1 cellular context compared by ENCODE assay signal in the genomic region with DNA sequence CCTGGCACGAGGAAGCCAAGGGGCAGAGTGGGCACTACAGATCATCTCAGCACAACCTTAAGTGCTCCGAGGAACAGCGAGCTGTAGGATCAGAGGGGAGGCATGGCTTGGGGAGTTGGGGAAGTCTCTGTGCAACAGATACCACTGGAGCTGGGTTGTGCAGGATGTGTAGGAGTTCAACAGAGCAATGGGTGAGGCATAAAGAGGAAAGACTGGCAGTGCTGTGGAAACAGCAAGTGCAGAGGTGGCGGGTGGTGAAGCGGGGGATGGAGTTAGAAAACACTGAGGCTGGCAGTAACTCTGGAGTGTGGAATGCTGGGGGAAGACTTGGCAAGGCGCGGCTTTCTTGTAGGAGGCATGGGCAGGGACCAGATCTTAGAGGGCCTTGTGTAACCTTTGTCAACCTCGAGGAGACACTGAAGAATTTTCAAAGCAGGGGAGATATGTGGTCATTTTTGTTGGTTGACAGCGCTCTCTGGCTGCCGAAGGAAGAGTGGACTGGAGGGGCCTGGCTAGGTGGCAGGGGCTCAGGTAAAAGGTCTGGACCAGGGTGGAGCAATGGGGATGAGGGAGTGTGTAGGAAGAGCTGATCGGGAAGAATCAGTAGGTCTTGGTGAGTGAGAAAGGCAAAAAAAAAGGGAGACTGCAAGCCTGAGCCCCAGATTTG.
TF ChIP-seq lines count a peak whose summit lies in the region.

No MANE protein-coding gene starts in this region.

TF ChIP-seq in GM23338, 12 proteins besides CTCF, POLR2A, EP300 and RAD21 (continued from another document):
- TF ChIP-seq, protein P1, sequence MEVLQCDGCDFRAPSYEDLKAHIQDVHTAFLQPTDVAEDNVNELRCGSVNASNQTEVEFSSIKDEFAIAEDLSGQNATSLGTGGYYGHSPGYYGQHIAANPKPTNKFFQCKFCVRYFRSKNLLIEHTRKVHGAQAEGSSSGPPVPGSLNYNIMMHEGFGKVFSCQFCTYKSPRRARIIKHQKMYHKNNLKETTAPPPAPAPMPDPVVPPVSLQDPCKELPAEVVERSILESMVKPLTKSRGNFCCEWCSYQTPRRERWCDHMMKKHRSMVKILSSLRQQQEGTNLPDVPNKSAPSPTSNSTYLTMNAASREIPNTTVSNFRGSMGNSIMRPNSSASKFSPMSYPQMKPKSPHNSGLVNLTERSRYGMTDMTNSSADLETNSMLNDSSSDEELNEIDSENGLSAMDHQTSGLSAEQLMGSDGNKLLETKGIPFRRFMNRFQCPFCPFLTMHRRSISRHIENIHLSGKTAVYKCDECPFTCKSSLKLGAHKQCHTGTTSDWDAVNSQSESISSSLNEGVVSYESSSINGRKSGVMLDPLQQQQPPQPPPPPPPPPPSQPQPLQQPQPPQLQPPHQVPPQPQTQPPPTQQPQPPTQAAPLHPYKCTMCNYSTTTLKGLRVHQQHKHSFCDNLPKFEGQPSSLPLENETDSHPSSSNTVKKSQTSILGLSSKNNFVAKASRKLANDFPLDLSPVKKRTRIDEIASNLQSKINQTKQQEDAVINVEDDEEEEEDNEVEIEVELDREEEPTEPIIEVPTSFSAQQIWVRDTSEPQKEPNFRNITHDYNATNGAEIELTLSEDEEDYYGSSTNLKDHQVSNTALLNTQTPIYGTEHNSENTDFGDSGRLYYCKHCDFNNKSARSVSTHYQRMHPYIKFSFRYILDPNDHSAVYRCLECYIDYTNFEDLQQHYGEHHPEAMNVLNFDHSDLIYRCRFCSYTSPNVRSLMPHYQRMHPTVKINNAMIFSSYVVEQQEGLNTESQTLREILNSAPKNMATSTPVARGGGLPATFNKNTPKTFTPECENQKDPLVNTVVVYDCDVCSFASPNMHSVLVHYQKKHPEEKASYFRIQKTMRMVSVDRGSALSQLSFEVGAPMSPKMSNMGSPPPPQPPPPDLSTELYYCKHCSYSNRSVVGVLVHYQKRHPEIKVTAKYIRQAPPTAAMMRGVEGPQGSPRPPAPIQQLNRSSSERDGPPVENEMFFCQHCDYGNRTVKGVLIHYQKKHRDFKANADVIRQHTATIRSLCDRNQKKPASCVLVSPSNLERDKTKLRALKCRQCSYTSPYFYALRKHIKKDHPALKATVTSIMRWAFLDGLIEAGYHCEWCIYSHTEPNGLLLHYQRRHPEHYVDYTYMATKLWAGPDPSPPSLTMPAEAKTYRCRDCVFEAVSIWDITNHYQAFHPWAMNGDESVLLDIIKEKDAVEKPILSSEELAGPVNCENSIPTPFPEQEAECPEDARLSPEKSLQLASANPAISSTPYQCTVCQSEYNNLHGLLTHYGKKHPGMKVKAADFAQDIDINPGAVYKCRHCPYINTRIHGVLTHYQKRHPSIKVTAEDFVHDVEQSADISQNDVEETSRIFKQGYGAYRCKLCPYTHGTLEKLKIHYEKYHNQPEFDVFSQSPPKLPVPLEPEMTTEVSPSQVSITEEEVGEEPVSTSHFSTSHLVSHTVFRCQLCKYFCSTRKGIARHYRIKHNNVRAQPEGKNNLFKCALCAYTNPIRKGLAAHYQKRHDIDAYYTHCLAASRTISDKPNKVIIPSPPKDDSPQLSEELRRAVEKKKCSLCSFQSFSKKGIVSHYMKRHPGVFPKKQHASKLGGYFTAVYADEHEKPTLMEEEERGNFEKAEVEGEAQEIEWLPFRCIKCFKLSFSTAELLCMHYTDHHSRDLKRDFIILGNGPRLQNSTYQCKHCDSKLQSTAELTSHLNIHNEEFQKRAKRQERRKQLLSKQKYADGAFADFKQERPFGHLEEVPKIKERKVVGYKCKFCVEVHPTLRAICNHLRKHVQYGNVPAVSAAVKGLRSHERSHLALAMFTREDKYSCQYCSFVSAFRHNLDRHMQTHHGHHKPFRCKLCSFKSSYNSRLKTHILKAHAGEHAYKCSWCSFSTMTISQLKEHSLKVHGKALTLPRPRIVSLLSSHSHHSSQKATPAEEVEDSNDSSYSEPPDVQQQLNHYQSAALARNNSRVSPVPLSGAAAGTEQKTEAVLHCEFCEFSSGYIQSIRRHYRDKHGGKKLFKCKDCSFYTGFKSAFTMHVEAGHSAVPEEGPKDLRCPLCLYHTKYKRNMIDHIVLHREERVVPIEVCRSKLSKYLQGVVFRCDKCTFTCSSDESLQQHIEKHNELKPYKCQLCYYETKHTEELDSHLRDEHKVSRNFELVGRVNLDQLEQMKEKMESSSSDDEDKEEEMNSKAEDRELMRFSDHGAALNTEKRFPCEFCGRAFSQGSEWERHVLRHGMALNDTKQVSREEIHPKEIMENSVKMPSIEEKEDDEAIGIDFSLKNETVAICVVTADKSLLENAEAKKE (CRISPR knock-in tag; IDR thresholded peaks at IDR 0.05), result no peak
- no peak for TF ChIP-seq POLR2AphosphoS5 (IDR thresholded peaks at IDR 0.05; ENCODE audit: low read depth)
- TF ChIP-seq, protein P2, sequence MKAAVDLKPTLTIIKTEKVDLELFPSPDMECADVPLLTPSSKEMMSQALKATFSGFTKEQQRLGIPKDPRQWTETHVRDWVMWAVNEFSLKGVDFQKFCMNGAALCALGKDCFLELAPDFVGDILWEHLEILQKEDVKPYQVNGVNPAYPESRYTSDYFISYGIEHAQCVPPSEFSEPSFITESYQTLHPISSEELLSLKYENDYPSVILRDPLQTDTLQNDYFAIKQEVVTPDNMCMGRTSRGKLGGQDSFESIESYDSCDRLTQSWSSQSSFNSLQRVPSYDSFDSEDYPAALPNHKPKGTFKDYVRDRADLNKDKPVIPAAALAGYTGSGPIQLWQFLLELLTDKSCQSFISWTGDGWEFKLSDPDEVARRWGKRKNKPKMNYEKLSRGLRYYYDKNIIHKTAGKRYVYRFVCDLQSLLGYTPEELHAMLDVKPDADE (IDR thresholded peaks at IDR 0.05), result no peak
- TF ChIP-seq, protein P3, sequence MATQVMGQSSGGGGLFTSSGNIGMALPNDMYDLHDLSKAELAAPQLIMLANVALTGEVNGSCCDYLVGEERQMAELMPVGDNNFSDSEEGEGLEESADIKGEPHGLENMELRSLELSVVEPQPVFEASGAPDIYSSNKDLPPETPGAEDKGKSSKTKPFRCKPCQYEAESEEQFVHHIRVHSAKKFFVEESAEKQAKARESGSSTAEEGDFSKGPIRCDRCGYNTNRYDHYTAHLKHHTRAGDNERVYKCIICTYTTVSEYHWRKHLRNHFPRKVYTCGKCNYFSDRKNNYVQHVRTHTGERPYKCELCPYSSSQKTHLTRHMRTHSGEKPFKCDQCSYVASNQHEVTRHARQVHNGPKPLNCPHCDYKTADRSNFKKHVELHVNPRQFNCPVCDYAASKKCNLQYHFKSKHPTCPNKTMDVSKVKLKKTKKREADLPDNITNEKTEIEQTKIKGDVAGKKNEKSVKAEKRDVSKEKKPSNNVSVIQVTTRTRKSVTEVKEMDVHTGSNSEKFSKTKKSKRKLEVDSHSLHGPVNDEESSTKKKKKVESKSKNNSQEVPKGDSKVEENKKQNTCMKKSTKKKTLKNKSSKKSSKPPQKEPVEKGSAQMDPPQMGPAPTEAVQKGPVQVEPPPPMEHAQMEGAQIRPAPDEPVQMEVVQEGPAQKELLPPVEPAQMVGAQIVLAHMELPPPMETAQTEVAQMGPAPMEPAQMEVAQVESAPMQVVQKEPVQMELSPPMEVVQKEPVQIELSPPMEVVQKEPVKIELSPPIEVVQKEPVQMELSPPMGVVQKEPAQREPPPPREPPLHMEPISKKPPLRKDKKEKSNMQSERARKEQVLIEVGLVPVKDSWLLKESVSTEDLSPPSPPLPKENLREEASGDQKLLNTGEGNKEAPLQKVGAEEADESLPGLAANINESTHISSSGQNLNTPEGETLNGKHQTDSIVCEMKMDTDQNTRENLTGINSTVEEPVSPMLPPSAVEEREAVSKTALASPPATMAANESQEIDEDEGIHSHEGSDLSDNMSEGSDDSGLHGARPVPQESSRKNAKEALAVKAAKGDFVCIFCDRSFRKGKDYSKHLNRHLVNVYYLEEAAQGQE (IDR thresholded peaks at IDR 0.05; ENCODE audit: unreplicated experiment), result no peak
- no peak for TF ChIP-seq JUNB (IDR thresholded peaks at IDR 0.05; ENCODE audit: unreplicated experiment)
- TF ChIP-seq STAT1 (IDR thresholded peaks at IDR 0.05; ENCODE audit: unreplicated experiment), result no peak
TF ChIP-seq in GM23338: peak in this region for 0.
